Comparison of ENCODE assay signal across 9 cellular contexts in genomic region chr19:4916292-4917082, GRCh38. TPM values are rescaled to one million over a fixed set of nuclear protein-coding genes. Genes with fewer than 3 reads are reported as not detected.
DNase-seq lines count a peak whose midpoint lies in the region; ATAC-seq lines count a peak whose summit lies in the region.
"Had no signal": no experiment of that assay in that cellular context is flagged by ENCODE, and none has a peak within 500 bp of the region (broad histone marks: within the 10 kb centered on the region; RNA-seq: fewer than 3 reads in every experiment).

No MANE protein-coding gene starts in this region.

- H3K4me1 Mint-ChIP-seq in activated CD8-positive, alpha-beta T cell treated with anti-CD3 and anti-CD28 coated beads, Interleukin-2, amount 10 ng/mL, durations not matched to agents 7 days and 5 days (ENCODE audit: low read depth), result peaks cover 61% of the 10 kb centered on the region
- peaks cover 55 to 56% of the 10 kb centered on the region in 2 donors for H3K4me1 Mint-ChIP-seq in immature natural killer cell
- peaks cover 57% of the 10 kb centered on the region for H3K4me1 Mint-ChIP-seq in stimulated activated naive CD8-positive, alpha-beta T cell treated with anti-CD3 and anti-CD28 coated beads, Interleukin-15, amount 100 ng/mL, for 72 hours

- peak overlapping the region; percentile 85 for H3K4me3 Mint-ChIP-seq in activated CD8-positive, alpha-beta T cell treated with anti-CD3 and anti-CD28 coated beads, Interleukin-2, amount 10 ng/mL, durations not matched to agents 7 days and 5 days
- H3K4me3 Mint-ChIP-seq in immature natural killer cell, result peak overlapping the region; percentile 95 to 100 (median 99)
- peak overlapping the region; percentile 89 to 93 for H3K4me3 Mint-ChIP-seq in stimulated activated naive CD8-positive, alpha-beta T cell treated with anti-CD3 and anti-CD28 coated beads, Interleukin-15, amount 100 ng/mL, for 72 hours

- no peaks in the 10 kb centered on the region for H3K27me3 Mint-ChIP-seq in activated CD8-positive, alpha-beta T cell treated with anti-CD3 and anti-CD28 coated beads, Interleukin-2, amount 10 ng/mL, durations not matched to agents 7 days and 5 days (ENCODE audit: low read depth)
- H3K27me3 Mint-ChIP-seq in immature natural killer cell (ENCODE audit: low read depth in 3 of 3), result peaks cover 4 to 17% (median 5%) of the 10 kb centered on the region in 3 donors
- no peaks in the 10 kb centered on the region for H3K27me3 Mint-ChIP-seq in stimulated activated naive CD8-positive, alpha-beta T cell treated with anti-CD3 and anti-CD28 coated beads, Interleukin-15, amount 100 ng/mL, for 72 hours

- peaks cover 71% of the 10 kb centered on the region for H3K36me3 Mint-ChIP-seq in activated CD8-positive, alpha-beta T cell treated with anti-CD3 and anti-CD28 coated beads, Interleukin-2, amount 10 ng/mL, durations not matched to agents 7 days and 5 days (ENCODE audit: low read depth)
- no peaks in the 10 kb centered on the region for H3K36me3 Mint-ChIP-seq in immature natural killer cell

- DNase-seq in activated CD8-positive, alpha-beta T cell treated with anti-CD3 and anti-CD28 coated beads, Interleukin-2, amount 10 ng/mL, durations not matched to agents 7 days and 5 days, result peak; percentile 66
- DNase-seq in immature natural killer cell (peak; percentile 59 to 63 (median 60)), NCI-H1092 (lab: John Stamatoyannopoulos, UW) (no peak)
- peak; percentile 33 to 44 for DNase-seq in stimulated activated naive CD8-positive, alpha-beta T cell treated with anti-CD3 and anti-CD28 coated beads, Interleukin-15, amount 100 ng/mL, for 72 hours

- H3K9me3 Mint-ChIP-seq in activated CD8-positive, alpha-beta T cell treated with anti-CD3 and anti-CD28 coated beads, Interleukin-2, amount 10 ng/mL, durations not matched to agents 7 days and 5 days (ENCODE audit: insufficient read depth), result no peaks in the 10 kb centered on the region
- H3K9me3 Mint-ChIP-seq in immature natural killer cell, result no peaks in the 10 kb centered on the region
- no peaks in the 10 kb centered on the region for H3K9me3 Mint-ChIP-seq in stimulated activated naive CD8-positive, alpha-beta T cell treated with anti-CD3 and anti-CD28 coated beads, Interleukin-15, amount 100 ng/mL, for 72 hours

- peak overlapping the region; percentile 95 for H3K27ac Mint-ChIP-seq in activated CD8-positive, alpha-beta T cell treated with anti-CD3 and anti-CD28 coated beads, Interleukin-2, amount 10 ng/mL, durations not matched to agents 7 days and 5 days
- H3K27ac Mint-ChIP-seq in immature natural killer cell, result peak overlapping the region; percentile 97 to 100 (median 98)
- peak overlapping the region; percentile 92 to 94 for H3K27ac Mint-ChIP-seq in stimulated activated naive CD8-positive, alpha-beta T cell treated with anti-CD3 and anti-CD28 coated beads, Interleukin-15, amount 100 ng/mL, for 72 hours

- ATAC-seq in GM21423 (IDR thresholded peaks at IDR 0.05; ENCODE audit: unreplicated experiment), result peak; percentile 44
- peak; percentile 52 for ATAC-seq in activated CD8-positive, alpha-beta T cell treated with anti-CD3 and anti-CD28 coated beads, Interleukin-2, amount 10 ng/mL, durations not matched to agents 7 days and 5 days
- peak; percentile 27 for ATAC-seq in stimulated activated naive CD8-positive, alpha-beta T cell treated with anti-CD3 and anti-CD28 coated beads, Interleukin-15, amount 100 ng/mL, for 72 hours
- ATAC-seq in HG02970 (IDR thresholded peaks at IDR 0.05; ENCODE audit: low FRiP score, unreplicated experiment), result no peak
- ATAC-seq in HG03571 (IDR thresholded peaks at IDR 0.05; ENCODE audit: unreplicated experiment), result no peak
- no peak for ATAC-seq in HG02571 (IDR thresholded peaks at IDR 0.05; ENCODE audit: unreplicated experiment)

- CTCF ChIA-PET in activated CD8-positive, alpha-beta T cell treated with anti-CD3 and anti-CD28 coated beads, Interleukin-2, amount 10 ng/mL, durations not matched to agents 7 days and 5 days (lab: Charles Lee), result interaction anchor here (1.1 to 8.1 kb wide), 6 partner anchors 13 to 115 kb away, joined by 3 to 165 read pairs (median 4); partner anchors contain the start of gene PLIN3

- POLR2A ChIA-PET in activated CD8-positive, alpha-beta T cell treated with anti-CD3 and anti-CD28 coated beads, Interleukin-2, amount 10 ng/mL, durations not matched to agents 7 days and 5 days (lab: Charles Lee), result interaction anchor here (0.8 to 1.9 kb wide), 4 partner anchors 14 to 86 kb away, joined by 3 to 7 read pairs (median 4); partner anchors contain the start of gene KDM4B

RNA-seq across cellular contexts. Expression of gene UHRF1, which starts 7.2 kb away (rescaled TPM):
- total RNA-seq in activated CD8-positive, alpha-beta T cell treated with anti-CD3 and anti-CD28 coated beads, Interleukin-2, amount 10 ng/mL, durations not matched to agents 7 days and 5 days, result 100 to 1,000 TPM; 173 to 180 TPM
- polyA plus RNA-seq in immature natural killer cell, result 1 to 10 TPM in 1 of 3 donors, under 1 TPM in 1, not detected in 1; 0.91 to 5.1 TPM

RNA-seq across cellular contexts. Expression of gene ARRDC5, which starts 13.8 kb away (rescaled TPM):
- total RNA-seq in activated CD8-positive, alpha-beta T cell treated with anti-CD3 and anti-CD28 coated beads, Interleukin-2, amount 10 ng/mL, durations not matched to agents 7 days and 5 days, result under 1 TPM; 0.55 to 0.81 TPM
- polyA plus RNA-seq in immature natural killer cell, result 1 to 10 TPM; 1.3 to 2.5 (median 2.5) TPM
- polyA plus RNA-seq: keratinocyte had no signal

RNA-seq across cellular contexts. Expression of gene PLIN3, which starts 49.0 kb away (rescaled TPM):
- 10 to 100 TPM; 27.5 to 32.8 TPM for total RNA-seq in activated CD8-positive, alpha-beta T cell treated with anti-CD3 and anti-CD28 coated beads, Interleukin-2, amount 10 ng/mL, durations not matched to agents 7 days and 5 days
- polyA plus RNA-seq in immature natural killer cell, result 10 to 100 TPM; 28.0 to 41.9 (median 32.2) TPM

RNA-seq across cellular contexts. Expression of gene KDM4B, which starts 52.4 kb away (rescaled TPM):
- 10 to 100 TPM; 44.9 to 47.0 TPM for total RNA-seq in activated CD8-positive, alpha-beta T cell treated with anti-CD3 and anti-CD28 coated beads, Interleukin-2, amount 10 ng/mL, durations not matched to agents 7 days and 5 days
- 10 to 100 TPM in 1 of 3 donors, 1 to 10 TPM in 2; 4.3 to 22.4 (median 6.7) TPM for polyA plus RNA-seq in immature natural killer cell

Comparison
In these comparisons a context has a peak if more than half of its experiments do, and no peak if none do; other contexts are left out.
1. ATAC-seq: peak in GM21423 (single experiment), activated CD8-positive, alpha-beta T cell treated with anti-CD3 and anti-CD28 coated beads, Interleukin-2, amount 10 ng/mL, durations not matched to agents 7 days and 5 days (single experiment) and stimulated activated naive CD8-positive, alpha-beta T cell treated with anti-CD3 and anti-CD28 coated beads, Interleukin-15, amount 100 ng/mL, for 72 hours (single experiment); none in HG02970 (single experiment), HG03571 (single experiment) and HG02571 (single experiment).
2. Peak in every context shown above with its lines, with median percentiles within 50 percentile points of each other: H3K27ac Mint-ChIP-seq and H3K4me3 Mint-ChIP-seq.